Comparison of ENCODE assay signal across 10 cellular contexts in the genomic region with DNA sequence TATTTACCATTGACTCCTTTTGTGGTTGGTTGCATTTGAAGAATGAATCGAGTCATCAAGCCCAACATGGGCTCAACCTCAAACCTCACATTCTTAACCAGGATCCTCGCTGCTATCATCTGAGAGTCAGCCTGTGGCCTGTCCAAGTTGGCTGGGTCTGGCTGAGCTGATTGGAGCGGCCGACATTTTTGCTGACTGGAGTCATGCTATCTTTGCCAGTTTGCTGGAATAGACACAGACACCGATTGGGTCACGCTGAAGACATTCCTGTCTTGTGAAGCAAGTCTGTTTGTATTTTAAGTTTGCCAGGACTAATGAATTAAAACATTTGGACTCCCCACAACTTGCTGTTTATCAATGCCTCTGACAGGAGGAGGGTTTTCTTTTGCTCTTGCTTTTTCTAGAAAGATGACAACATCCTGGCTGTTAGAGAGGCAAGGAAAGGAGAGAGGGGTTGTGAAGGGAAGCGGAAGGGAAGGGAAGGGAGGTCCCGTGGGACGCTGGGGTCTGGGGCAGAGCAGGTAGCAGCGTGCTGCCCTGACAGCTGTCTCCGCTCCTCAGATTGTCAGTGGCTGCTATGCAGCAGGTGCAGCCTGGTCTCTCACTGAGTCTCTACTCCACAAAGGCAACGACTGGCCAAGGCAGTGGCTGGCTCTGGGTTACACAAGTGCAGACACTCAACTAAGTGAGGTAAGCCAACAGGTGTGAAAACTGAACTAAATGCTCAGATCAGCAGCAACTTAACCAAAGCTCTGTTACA. TPM values are rescaled to one million over a fixed set of nuclear protein-coding genes. Genes with fewer than 3 reads are reported as not detected.
DNase-seq lines count a peak whose midpoint lies in the region; ATAC-seq, FAIRE-seq and TF ChIP-seq lines count a peak whose summit lies in the region.
"Had no signal": no experiment of that assay in that cellular context is flagged by ENCODE, and none has a peak within 500 bp of the region (broad histone marks: within the 10 kb centered on the region; RNA-seq: fewer than 3 reads in every experiment).

A gene with protein sequence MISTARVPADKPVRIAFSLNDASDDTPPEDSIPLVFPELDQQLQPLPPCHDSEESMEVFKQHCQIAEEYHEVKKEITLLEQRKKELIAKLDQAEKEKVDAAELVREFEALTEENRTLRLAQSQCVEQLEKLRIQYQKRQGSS (plus strand): TSS at position 411 of the 760 bp plus-strand sequence. CDS start 2,701 bp downstream, outside the sequence.

- H3K9me3 Mint-ChIP-seq in glutamatergic neuron (ENCODE audit: unreplicated experiment) = peaks cover 4% of the 10 kb centered on the region

- H3K4me3 Mint-ChIP-seq in glutamatergic neuron (ENCODE audit: unreplicated experiment) = no peak within 1 kb of the TSS

- peaks cover 15% of the 10 kb centered on the region for H3K4me1 ChIP-seq in SJCRH30
- peaks cover 22% of the 10 kb centered on the region for H3K4me1 ChIP-seq in skeletal muscle satellite cell (ENCODE audit: control insufficient read depth, insufficient read depth, low read length)

- H3K36me3 Mint-ChIP-seq in glutamatergic neuron (ENCODE audit: unreplicated experiment) = no peaks in the 10 kb centered on the region

- no peak for FAIRE-seq in GM19239 (lab: Jason Lieb, UNC)
- FAIRE-seq: endothelial cell of umbilical vein had no signal

- TF ChIP-seq CTCF in glutamatergic neuron (IDR thresholded peaks at IDR 0.05; ENCODE audit: partially characterized antibody, unreplicated experiment) = no peak

- H3K4me2 ChIP-seq in skeletal muscle satellite cell (ENCODE audit: low read length) = peak within 1 kb of the TSS; percentile 91

- no peaks in the 10 kb centered on the region for H3K27me3 ChIP-seq in SJCRH30
- no peaks in the 10 kb centered on the region for H3K27me3 ChIP-seq in skeletal muscle satellite cell (ENCODE audit: control insufficient read depth, insufficient read depth, low read length)

- H3K36me3 ChIP-seq in SJCRH30 = no peaks in the 10 kb centered on the region
- H3K36me3 ChIP-seq in skeletal muscle satellite cell (ENCODE audit: insufficient read depth, low read length) = no peaks in the 10 kb centered on the region

- peaks cover 5% of the 10 kb centered on the region for H3K27me3 Mint-ChIP-seq in glutamatergic neuron (ENCODE audit: unreplicated experiment)

- peak within 1 kb of the TSS; percentile 93 for H3K27ac ChIP-seq in SJCRH30

- H3K9ac ChIP-seq in skeletal muscle satellite cell (ENCODE audit: low read depth, low read length) = peak within 1 kb of the TSS; percentile 76

- peaks cover 4% of the 10 kb centered on the region for H3K4me1 Mint-ChIP-seq in glutamatergic neuron (ENCODE audit: low read depth, unreplicated experiment)

- peak within 1 kb of the TSS; percentile 36 for H3K4me3 ChIP-seq in SJCRH30
- peak within 1 kb of the TSS; percentile 69 for H3K4me3 ChIP-seq in skeletal muscle satellite cell (ENCODE audit: low read length)

- DNase-seq in SJCRH30 (peak; percentile 94 to 97), glutamatergic neuron (peak; percentile 19), SKM-1 treated with dmso at 0.1 percent for 144 hours (lab: John Stamatoyannopoulos, UW; ENCODE audit: unreplicated experiment) (no peak), GM19239 (ENCODE audit: insufficient read length, low spot score) (no peak)
- no peak for DNase-seq in activated T-cell treated with anti-CD3 and anti-CD28 coated beads, Interleukin-2, amount 50 U/mL, for 1 hour
- DNase-seq: KG1 had no signal

- ATAC-seq in GM19467 (IDR thresholded peaks at IDR 0.05; ENCODE audit: unreplicated experiment) = peak; percentile 48
- ATAC-seq in GM21619 (IDR thresholded peaks at IDR 0.05; ENCODE audit: unreplicated experiment) = no peak

- H3K9me3 ChIP-seq in SJCRH30 (replicated peaks) (peaks cover 9% of the 10 kb centered on the region), skeletal muscle satellite cell (replicated peaks; ENCODE audit: low read length) (no peaks in the 10 kb centered on the region)

- H3K27ac Mint-ChIP-seq in glutamatergic neuron (ENCODE audit: unreplicated experiment) = no peak within 1 kb of the TSS

RNA-seq across cellular contexts. Expression of the gene that starts here (rescaled TPM):
- total RNA-seq in SJCRH30 (2014; rRNA removed; shearing (Covaris generic)) = 20.2 and 24.0 TPM in 2 replicates
- 1.2 TPM for total RNA-seq in glutamatergic neuron (ENCODE audit: unreplicated experiment)
- 9.1 and 14.2 TPM in 2 replicates for total RNA-seq in skeletal muscle satellite cell (2012; rRNA removed)

Comparison
In these comparisons a context has a peak if more than half of its experiments do, and no peak if none do; other contexts are left out.
1. DNase-seq: peak in SJCRH30 (2 of 2) and glutamatergic neuron (single experiment); none in SKM-1 treated with dmso at 0.1 percent for 144 hours (single experiment), GM19239 (single experiment) and activated T-cell treated with anti-CD3 and anti-CD28 coated beads, Interleukin-2, amount 50 U/mL, for 1 hour (single experiment).